Comparison of ENCODE assay signal across 25 cellular contexts in the genomic region with DNA sequence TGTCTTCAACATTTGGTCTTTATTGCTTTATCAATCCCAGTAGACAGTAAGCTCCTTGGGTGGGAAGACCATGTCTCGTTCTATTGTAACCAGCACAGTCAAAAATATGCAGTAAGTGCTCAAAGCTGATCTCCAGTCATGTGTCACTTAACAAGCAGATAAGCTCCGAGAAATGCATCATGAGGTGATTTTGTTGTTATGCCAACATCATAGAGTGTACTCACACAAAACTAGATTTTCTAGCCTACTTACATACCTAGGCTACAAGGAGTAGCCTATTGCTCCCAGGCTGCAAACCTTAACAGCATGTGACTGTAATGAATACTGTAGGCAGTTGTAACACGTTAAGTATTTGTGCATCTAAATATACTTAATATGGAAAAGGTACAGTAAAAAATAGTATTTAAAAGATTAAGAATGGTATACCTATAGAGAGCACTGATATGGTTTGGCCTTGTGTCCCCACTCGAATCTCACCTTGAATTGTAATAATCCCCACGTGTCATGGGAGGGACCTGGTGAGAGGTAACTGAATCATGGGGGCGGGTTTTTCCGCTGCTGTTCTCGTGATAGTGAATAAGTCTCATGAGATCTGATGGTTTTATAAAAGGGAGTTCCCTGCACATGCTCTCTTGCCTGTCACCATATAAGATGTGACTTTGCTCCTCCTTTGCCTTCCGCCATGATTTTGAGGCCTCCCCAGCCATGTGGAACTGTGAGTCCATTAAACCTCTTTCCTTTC. TPM values are rescaled to one million over a fixed set of nuclear protein-coding genes. Genes with fewer than 3 reads are reported as not detected.
"Had no signal": no experiment of that assay in that cellular context is flagged by ENCODE, and none has a peak within 500 bp of the region (broad histone marks: within the 10 kb centered on the region; RNA-seq: fewer than 3 reads in every experiment).

No MANE protein-coding gene starts in this region.

- H3K36me3 Mint-ChIP-seq: activated naive CD8-positive, alpha-beta T cell treated with anti-CD3 and anti-CD28 coated beads for 36 hours; stimulated activated memory B cell treated with anti-CD40 and anti-IgM and Interleukin-4, amounts not matched to agents 10 μg/mL and 1 μg/mL and 100 μg/mL, for 72 hours had no signal

- H3K4me1 ChIP-seq: adrenal gland, esophagus squamous epithelium, prostate gland, SJCRH30, spleen had no signal

- H3K27ac ChIP-seq: adrenal gland, brain microvascular endothelial cell, esophagus squamous epithelium, heart right ventricle, neutrophil, prostate gland, SJCRH30, spleen had no signal

- H3K27me3 ChIP-seq: adrenal gland, brain microvascular endothelial cell, esophagus squamous epithelium, heart right ventricle, neutrophil, spleen had no signal

- H3K9me3 Mint-ChIP-seq: activated B cell treated with CpG ODN at 0.5 μM for 24 hours; activated T-cell treated with anti-CD3 and anti-CD28 coated beads, Interleukin-2, amount 50 U/mL, for 72 hours; nephron; stimulated activated naive CD8-positive, alpha-beta T cell treated with anti-CD3 and anti-CD28 coated beads, Interleukin-15, amount 100 ng/mL, for 72 hours; T-helper 2 cell treated with Interferon-gamma antibody and Interleukin-4, amounts not matched to agents 5 μg/mL and 100 μg/mL, for 36 hours had no signal

- H3K36me3 ChIP-seq: adrenal gland, brain microvascular endothelial cell, esophagus squamous epithelium, heart right ventricle, neutrophil, prostate gland, SJCRH30, spleen had no signal

- H3K4me1 Mint-ChIP-seq: activated B cell treated with CpG ODN at 0.5 μM for 24 hours; activated naive CD8-positive, alpha-beta T cell treated with anti-CD3 and anti-CD28 coated beads for 36 hours; nephron; stimulated activated memory B cell treated with anti-CD40 and anti-IgM and Interleukin-4, amounts not matched to agents 10 μg/mL and 1 μg/mL and 100 μg/mL, for 72 hours; stimulated activated naive CD8-positive, alpha-beta T cell treated with anti-CD3 and anti-CD28 coated beads, Interleukin-15, amount 100 ng/mL, for 72 hours had no signal

- H3K27me3 Mint-ChIP-seq: activated B cell treated with CpG ODN at 0.5 μM for 24 hours; activated naive CD8-positive, alpha-beta T cell treated with anti-CD3 and anti-CD28 coated beads for 36 hours; stimulated activated memory B cell treated with anti-CD40 and anti-IgM and Interleukin-4, amounts not matched to agents 10 μg/mL and 1 μg/mL and 100 μg/mL, for 72 hours; stimulated activated naive CD8-positive, alpha-beta T cell treated with anti-CD3 and anti-CD28 coated beads, Interleukin-15, amount 100 ng/mL, for 72 hours had no signal

- ATAC-seq: activated T-cell treated with anti-CD3 and anti-CD28 coated beads, Interleukin-2, amount 50 U/mL, for 72 hours; stimulated activated memory B cell treated with anti-CD40 and anti-IgM and Interleukin-4, amounts not matched to agents 10 μg/mL and 1 μg/mL and 100 μg/mL, for 72 hours; stimulated activated naive CD8-positive, alpha-beta T cell treated with anti-CD3 and anti-CD28 coated beads, Interleukin-15, amount 100 ng/mL, for 72 hours had no signal

- H3K27ac Mint-ChIP-seq: activated B cell treated with CpG ODN at 0.5 μM for 24 hours; activated naive CD8-positive, alpha-beta T cell treated with anti-CD3 and anti-CD28 coated beads for 36 hours; activated T-cell treated with anti-CD3 and anti-CD28 coated beads, Interleukin-2, amount 50 U/mL, for 72 hours; nephron; stimulated activated memory B cell treated with anti-CD40 and anti-IgM and Interleukin-4, amounts not matched to agents 10 μg/mL and 1 μg/mL and 100 μg/mL, for 72 hours; stimulated activated naive CD8-positive, alpha-beta T cell treated with anti-CD3 and anti-CD28 coated beads, Interleukin-15, amount 100 ng/mL, for 72 hours; T-helper 2 cell treated with Interferon-gamma antibody and Interleukin-4, amounts not matched to agents 5 μg/mL and 100 μg/mL, for 36 hours had no signal

- H3K4me3 ChIP-seq: adrenal gland, esophagus squamous epithelium, heart right ventricle, prostate gland, SJCRH30, spleen had no signal

- DNase-seq: activated B cell treated with CpG ODN at 0.5 μM for 24 hours; activated naive CD4-positive, alpha-beta T cell; activated naive CD8-positive, alpha-beta T cell treated with anti-CD3 and anti-CD28 coated beads for 36 hours; activated T-cell treated with anti-CD3 and anti-CD28 coated beads for 4 hours; activated T-cell treated with anti-CD3 and anti-CD28 coated beads, Interleukin-2, amount 50 U/mL, for 72 hours; adrenal gland; aorta; brain microvascular endothelial cell; caudate nucleus; esophagus squamous epithelium; foreskin melanocyte; heart right ventricle; mammary epithelial cell; retina; SJCRH30; spleen; stimulated activated CD8-positive, alpha-beta memory T cell treated with anti-CD3 and anti-CD28 coated beads, Interleukin-4, amount 100 ng/mL, for 48 hours; stimulated activated naive CD8-positive, alpha-beta T cell treated with anti-CD3 and anti-CD28 coated beads, Interleukin-15, amount 100 ng/mL, for 72 hours; substantia nigra; T-helper 1 cell had no signal

- H3K9me3 ChIP-seq: esophagus squamous epithelium, heart right ventricle, neutrophil, prostate gland, SJCRH30, spleen had no signal

- H3K4me3 Mint-ChIP-seq: activated B cell treated with CpG ODN at 0.5 μM for 24 hours; activated naive CD8-positive, alpha-beta T cell treated with anti-CD3 and anti-CD28 coated beads for 36 hours; activated T-cell treated with anti-CD3 and anti-CD28 coated beads, Interleukin-2, amount 50 U/mL, for 72 hours; nephron; stimulated activated memory B cell treated with anti-CD40 and anti-IgM and Interleukin-4, amounts not matched to agents 10 μg/mL and 1 μg/mL and 100 μg/mL, for 72 hours; stimulated activated naive CD8-positive, alpha-beta T cell treated with anti-CD3 and anti-CD28 coated beads, Interleukin-15, amount 100 ng/mL, for 72 hours; T-helper 2 cell treated with Interferon-gamma antibody and Interleukin-4, amounts not matched to agents 5 μg/mL and 100 μg/mL, for 36 hours had no signal

RNA-seq across cellular contexts. Expression of gene PCSK5, which starts 39.8 kb away (rescaled TPM):
- total RNA-seq: activated B cell treated with CpG ODN at 0.5 μM for 24 hours had no signal
